Comparison of ENCODE assay signal across 1 cellular context in the genomic region with DNA sequence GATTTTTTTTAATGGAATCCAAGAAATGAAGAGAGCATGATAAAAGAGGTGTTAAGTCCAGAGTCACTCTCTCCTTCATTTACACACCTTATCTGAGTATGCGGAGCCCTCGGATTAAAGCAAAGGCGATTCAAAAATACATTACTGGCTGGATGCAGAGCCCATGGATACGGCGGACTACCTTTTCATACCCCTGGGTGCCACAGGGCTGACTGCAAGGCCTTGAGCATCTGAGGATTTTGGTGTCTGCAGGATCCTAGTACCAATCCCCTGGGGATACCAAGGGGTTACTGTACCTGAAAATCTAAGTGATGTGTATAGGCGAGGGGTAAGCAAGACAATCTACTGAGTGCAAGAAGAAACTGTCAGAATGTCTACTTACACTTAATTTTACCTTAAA.
TF ChIP-seq lines count a peak whose summit lies in the region.

No MANE protein-coding gene starts in this region.

TF ChIP-seq in GM12878, 131 proteins besides CTCF, POLR2A, EP300 and RAD21 (continued from another document):
- TF ChIP-seq, protein P1, sequence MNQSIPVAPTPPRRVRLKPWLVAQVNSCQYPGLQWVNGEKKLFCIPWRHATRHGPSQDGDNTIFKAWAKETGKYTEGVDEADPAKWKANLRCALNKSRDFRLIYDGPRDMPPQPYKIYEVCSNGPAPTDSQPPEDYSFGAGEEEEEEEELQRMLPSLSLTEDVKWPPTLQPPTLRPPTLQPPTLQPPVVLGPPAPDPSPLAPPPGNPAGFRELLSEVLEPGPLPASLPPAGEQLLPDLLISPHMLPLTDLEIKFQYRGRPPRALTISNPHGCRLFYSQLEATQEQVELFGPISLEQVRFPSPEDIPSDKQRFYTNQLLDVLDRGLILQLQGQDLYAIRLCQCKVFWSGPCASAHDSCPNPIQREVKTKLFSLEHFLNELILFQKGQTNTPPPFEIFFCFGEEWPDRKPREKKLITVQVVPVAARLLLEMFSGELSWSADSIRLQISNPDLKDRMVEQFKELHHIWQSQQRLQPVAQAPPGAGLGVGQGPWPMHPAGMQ (IDR thresholded peaks at IDR 0.05; ENCODE audit: borderline replicate concordance) = no peak
- TF ChIP-seq MXI1 (IDR thresholded peaks at IDR 0.05; ENCODE audit: low read depth, low read length) (no peak), TCF7 (IDR thresholded peaks at IDR 0.05; ENCODE audit: borderline replicate concordance) (no peak), DPF2 (IDR thresholded peaks at IDR 0.05) (no peak), NFYA (IDR thresholded peaks at IDR 0.05; ENCODE audit: borderline replicate concordance, low read depth, low read length) (no peak), GABPA (IDR thresholded peaks at IDR 0.05; ENCODE audit: low read depth) (no peak), ASH2L (IDR thresholded peaks at IDR 0.05; ENCODE audit: borderline replicate concordance, low read depth) (no peak), KAT2A (conservative IDR thresholded peaks at IDR 0.05; ENCODE audit: control insufficient read depth, low read depth, low read length) (no peak), MEF2B (IDR thresholded peaks at IDR 0.05; ENCODE audit: partially characterized antibody, poor library complexity, severe bottlenecking) (no peak), SMAD1 (IDR thresholded peaks at IDR 0.05; ENCODE audit: low read depth, partially characterized antibody) (no peak), KLF5 (IDR thresholded peaks at IDR 0.05; ENCODE audit: partially characterized antibody) (no peak), ZNF622 (IDR thresholded peaks at IDR 0.05) (no peak), CBX5 (IDR thresholded peaks at IDR 0.05; ENCODE audit: low read depth) (no peak)
- TF ChIP-seq, protein P2, sequence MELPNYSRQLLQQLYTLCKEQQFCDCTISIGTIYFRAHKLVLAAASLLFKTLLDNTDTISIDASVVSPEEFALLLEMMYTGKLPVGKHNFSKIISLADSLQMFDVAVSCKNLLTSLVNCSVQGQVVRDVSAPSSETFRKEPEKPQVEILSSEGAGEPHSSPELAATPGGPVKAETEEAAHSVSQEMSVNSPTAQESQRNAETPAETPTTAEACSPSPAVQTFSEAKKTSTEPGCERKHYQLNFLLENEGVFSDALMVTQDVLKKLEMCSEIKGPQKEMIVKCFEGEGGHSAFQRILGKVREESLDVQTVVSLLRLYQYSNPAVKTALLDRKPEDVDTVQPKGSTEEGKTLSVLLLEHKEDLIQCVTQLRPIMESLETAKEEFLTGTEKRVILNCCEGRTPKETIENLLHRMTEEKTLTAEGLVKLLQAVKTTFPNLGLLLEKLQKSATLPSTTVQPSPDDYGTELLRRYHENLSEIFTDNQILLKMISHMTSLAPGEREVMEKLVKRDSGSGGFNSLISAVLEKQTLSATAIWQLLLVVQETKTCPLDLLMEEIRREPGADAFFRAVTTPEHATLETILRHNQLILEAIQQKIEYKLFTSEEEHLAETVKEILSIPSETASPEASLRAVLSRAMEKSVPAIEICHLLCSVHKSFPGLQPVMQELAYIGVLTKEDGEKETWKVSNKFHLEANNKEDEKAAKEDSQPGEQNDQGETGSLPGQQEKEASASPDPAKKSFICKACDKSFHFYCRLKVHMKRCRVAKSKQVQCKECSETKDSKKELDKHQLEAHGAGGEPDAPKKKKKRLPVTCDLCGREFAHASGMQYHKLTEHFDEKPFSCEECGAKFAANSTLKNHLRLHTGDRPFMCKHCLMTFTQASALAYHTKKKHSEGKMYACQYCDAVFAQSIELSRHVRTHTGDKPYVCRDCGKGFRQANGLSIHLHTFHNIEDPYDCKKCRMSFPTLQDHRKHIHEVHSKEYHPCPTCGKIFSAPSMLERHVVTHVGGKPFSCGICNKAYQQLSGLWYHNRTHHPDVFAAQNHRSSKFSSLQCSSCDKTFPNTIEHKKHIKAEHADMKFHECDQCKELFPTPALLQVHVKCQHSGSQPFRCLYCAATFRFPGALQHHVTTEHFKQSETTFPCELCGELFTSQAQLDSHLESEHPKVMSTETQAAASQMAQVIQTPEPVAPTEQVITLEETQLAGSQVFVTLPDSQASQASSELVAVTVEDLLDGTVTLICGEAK (IDR thresholded peaks at IDR 0.05; ENCODE audit: borderline replicate concordance) = no peak
- TF ChIP-seq, protein P3, sequence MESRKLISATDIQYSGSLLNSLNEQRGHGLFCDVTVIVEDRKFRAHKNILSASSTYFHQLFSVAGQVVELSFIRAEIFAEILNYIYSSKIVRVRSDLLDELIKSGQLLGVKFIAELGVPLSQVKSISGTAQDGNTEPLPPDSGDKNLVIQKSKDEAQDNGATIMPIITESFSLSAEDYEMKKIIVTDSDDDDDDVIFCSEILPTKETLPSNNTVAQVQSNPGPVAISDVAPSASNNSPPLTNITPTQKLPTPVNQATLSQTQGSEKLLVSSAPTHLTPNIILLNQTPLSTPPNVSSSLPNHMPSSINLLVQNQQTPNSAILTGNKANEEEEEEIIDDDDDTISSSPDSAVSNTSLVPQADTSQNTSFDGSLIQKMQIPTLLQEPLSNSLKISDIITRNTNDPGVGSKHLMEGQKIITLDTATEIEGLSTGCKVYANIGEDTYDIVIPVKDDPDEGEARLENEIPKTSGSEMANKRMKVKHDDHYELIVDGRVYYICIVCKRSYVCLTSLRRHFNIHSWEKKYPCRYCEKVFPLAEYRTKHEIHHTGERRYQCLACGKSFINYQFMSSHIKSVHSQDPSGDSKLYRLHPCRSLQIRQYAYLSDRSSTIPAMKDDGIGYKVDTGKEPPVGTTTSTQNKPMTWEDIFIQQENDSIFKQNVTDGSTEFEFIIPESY (IDR thresholded peaks at IDR 0.05) = no peak
- TF ChIP-seq, protein P4, sequence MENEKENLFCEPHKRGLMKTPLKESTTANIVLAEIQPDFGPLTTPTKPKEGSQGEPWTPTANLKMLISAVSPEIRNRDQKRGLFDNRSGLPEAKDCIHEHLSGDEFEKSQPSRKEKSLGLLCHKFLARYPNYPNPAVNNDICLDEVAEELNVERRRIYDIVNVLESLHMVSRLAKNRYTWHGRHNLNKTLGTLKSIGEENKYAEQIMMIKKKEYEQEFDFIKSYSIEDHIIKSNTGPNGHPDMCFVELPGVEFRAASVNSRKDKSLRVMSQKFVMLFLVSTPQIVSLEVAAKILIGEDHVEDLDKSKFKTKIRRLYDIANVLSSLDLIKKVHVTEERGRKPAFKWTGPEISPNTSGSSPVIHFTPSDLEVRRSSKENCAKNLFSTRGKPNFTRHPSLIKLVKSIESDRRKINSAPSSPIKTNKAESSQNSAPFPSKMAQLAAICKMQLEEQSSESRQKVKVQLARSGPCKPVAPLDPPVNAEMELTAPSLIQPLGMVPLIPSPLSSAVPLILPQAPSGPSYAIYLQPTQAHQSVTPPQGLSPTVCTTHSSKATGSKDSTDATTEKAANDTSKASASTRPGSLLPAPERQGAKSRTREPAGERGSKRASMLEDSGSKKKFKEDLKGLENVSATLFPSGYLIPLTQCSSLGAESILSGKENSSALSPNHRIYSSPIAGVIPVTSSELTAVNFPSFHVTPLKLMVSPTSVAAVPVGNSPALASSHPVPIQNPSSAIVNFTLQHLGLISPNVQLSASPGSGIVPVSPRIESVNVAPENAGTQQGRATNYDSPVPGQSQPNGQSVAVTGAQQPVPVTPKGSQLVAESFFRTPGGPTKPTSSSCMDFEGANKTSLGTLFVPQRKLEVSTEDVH (IDR thresholded peaks at IDR 0.05; ENCODE audit: low read depth, partially characterized antibody) = no peak
- TF ChIP-seq, protein P5, sequence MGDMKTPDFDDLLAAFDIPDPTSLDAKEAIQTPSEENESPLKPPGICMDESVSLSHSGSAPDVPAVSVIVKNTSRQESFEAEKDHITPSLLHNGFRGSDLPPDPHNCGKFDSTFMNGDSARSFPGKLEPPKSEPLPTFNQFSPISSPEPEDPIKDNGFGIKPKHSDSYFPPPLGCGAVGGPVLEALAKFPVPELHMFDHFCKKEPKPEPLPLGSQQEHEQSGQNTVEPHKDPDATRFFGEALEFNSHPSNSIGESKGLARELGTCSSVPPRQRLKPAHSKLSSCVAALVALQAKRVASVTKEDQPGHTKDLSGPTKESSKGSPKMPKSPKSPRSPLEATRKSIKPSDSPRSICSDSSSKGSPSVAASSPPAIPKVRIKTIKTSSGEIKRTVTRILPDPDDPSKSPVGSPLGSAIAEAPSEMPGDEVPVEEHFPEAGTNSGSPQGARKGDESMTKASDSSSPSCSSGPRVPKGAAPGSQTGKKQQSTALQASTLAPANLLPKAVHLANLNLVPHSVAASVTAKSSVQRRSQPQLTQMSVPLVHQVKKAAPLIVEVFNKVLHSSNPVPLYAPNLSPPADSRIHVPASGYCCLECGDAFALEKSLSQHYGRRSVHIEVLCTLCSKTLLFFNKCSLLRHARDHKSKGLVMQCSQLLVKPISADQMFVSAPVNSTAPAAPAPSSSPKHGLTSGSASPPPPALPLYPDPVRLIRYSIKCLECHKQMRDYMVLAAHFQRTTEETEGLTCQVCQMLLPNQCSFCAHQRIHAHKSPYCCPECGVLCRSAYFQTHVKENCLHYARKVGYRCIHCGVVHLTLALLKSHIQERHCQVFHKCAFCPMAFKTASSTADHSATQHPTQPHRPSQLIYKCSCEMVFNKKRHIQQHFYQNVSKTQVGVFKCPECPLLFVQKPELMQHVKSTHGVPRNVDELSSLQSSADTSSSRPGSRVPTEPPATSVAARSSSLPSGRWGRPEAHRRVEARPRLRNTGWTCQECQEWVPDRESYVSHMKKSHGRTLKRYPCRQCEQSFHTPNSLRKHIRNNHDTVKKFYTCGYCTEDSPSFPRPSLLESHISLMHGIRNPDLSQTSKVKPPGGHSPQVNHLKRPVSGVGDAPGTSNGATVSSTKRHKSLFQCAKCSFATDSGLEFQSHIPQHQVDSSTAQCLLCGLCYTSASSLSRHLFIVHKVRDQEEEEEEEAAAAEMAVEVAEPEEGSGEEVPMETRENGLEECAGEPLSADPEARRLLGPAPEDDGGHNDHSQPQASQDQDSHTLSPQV (IDR thresholded peaks at IDR 0.05) = no peak
- TF ChIP-seq, protein P6, sequence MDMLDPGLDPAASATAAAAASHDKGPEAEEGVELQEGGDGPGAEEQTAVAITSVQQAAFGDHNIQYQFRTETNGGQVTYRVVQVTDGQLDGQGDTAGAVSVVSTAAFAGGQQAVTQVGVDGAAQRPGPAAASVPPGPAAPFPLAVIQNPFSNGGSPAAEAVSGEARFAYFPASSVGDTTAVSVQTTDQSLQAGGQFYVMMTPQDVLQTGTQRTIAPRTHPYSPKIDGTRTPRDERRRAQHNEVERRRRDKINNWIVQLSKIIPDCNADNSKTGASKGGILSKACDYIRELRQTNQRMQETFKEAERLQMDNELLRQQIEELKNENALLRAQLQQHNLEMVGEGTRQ (IDR thresholded peaks at IDR 0.05; ENCODE audit: borderline replicate concordance, low read depth, low read length) = no peak
